ENCODE assay signal across 12 cellular contexts in genomic region chr1:185568155-185569123, GRCh38.
DNase-seq lines count a peak whose midpoint lies in the region; ATAC-seq lines count a peak whose summit lies in the region.
"Had no signal": no experiment of that assay in that cellular context is flagged by ENCODE, and none has a peak within 500 bp of the region (broad histone marks: within the 10 kb centered on the region; RNA-seq: fewer than 3 reads in every experiment).

No MANE protein-coding gene starts in this region.

- H3K4me3 ChIP-seq in HAP-1: no peak overlapping the region

- DNase-seq in EH (ENCODE audit: low read depth): peak; percentile 54
- peak; percentile 36 for DNase-seq in HT1080 (ENCODE audit: low read depth)
- DNase-seq in activated CD4-positive, alpha-beta memory T cell treated with anti-CD3 and anti-CD28 coated beads for 36 hours: no peak
- DNase-seq in naive B cell: no peak
- DNase-seq in HAP-1 (ENCODE audit: low spot score in 2 of 2): no peak
- no peak for DNase-seq in dermis blood vessel endothelial cell
- DNase-seq: activated effector memory CD4-positive, alpha-beta T cell treated with anti-CD3 and anti-CD28 coated beads, Interleukin-2, amount 50 U/mL, for 16 hours; NCI-H2029 treated with DMSO at 0.1 percent for 48 hours; stimulated activated CD4-positive, alpha-beta T cell treated with anti-CD3 and anti-CD28 coated beads, Interleukin-12 subunit alpha, Interleukin-12 subunit beta, amount 100 ng/mL, for 4 hours had no signal

- H3K4me3 Mint-ChIP-seq in activated CD4-positive, alpha-beta memory T cell treated with anti-CD3 and anti-CD28 coated beads for 36 hours: no peak overlapping the region
- no peak overlapping the region for H3K4me3 Mint-ChIP-seq in naive B cell
- H3K4me3 Mint-ChIP-seq: neural crest cell had no signal

- no peaks in the 10 kb centered on the region for H3K27me3 ChIP-seq in HAP-1 (ENCODE audit: low read depth)

- H3K27ac Mint-ChIP-seq in activated CD4-positive, alpha-beta memory T cell treated with anti-CD3 and anti-CD28 coated beads for 36 hours: peak overlapping the region; percentile 34
- peak overlapping the region; percentile 20 to 99 (median 91) for H3K27ac Mint-ChIP-seq in naive B cell

- H3K4me1 Mint-ChIP-seq in activated CD4-positive, alpha-beta memory T cell treated with anti-CD3 and anti-CD28 coated beads for 36 hours (ENCODE audit: low read depth): peaks cover 56% of the 10 kb centered on the region
- peaks cover 19 to 32% (median 30%) of the 10 kb centered on the region in 3 donors for H3K4me1 Mint-ChIP-seq in naive B cell
- H3K4me1 Mint-ChIP-seq: neural crest cell had no signal

- ATAC-seq in naive B cell (ENCODE audit: low read depth in 2 of 2) (no peak), GM19324 (IDR thresholded peaks at IDR 0.05; ENCODE audit: low FRiP score, unreplicated experiment) (no peak), HG02981 (IDR thresholded peaks at IDR 0.05; ENCODE audit: unreplicated experiment) (no peak)

- H3K27me3 Mint-ChIP-seq in activated CD4-positive, alpha-beta memory T cell treated with anti-CD3 and anti-CD28 coated beads for 36 hours: no peaks in the 10 kb centered on the region
- no peaks in the 10 kb centered on the region for H3K27me3 Mint-ChIP-seq in naive B cell

- CTCF ChIA-PET in activated CD4-positive, alpha-beta memory T cell treated with anti-CD3 and anti-CD28 coated beads for 36 hours (lab: Charles Lee): interaction anchor here (0.7 to 2.0 kb wide), 2 partner anchors 28 to 112 kb away, joined by 3 to 8 read pairs; no protein-coding TSS in a partner anchor

- POLR2A ChIA-PET in activated CD4-positive, alpha-beta memory T cell treated with anti-CD3 and anti-CD28 coated beads for 36 hours (lab: Charles Lee): interaction anchor here (1.6 kb wide), 1 partner anchor 255 kb away, joined by 3 read pairs; no protein-coding TSS in a partner anchor

- no peaks in the 10 kb centered on the region for H3K4me1 ChIP-seq in HAP-1

- H3K36me3 Mint-ChIP-seq in activated CD4-positive, alpha-beta memory T cell treated with anti-CD3 and anti-CD28 coated beads for 36 hours: peaks cover 1% of the 10 kb centered on the region
- H3K36me3 Mint-ChIP-seq in naive B cell: no peaks in the 10 kb centered on the region

- H3K9me3 ChIP-seq in HAP-1: no peaks in the 10 kb centered on the region

- H3K9me3 Mint-ChIP-seq in activated CD4-positive, alpha-beta memory T cell treated with anti-CD3 and anti-CD28 coated beads for 36 hours: no peaks in the 10 kb centered on the region
- peaks cover 0 to 2% (median 0%) of the 10 kb centered on the region in 7 donors for H3K9me3 Mint-ChIP-seq in naive B cell

- intact Hi-C loops in activated CD4-positive, alpha-beta memory T cell treated with anti-CD3 and anti-CD28 coated beads for 36 hours (cut with micrococcal nuclease): loop anchor here (1.0 to 5.0 kb wide), 7 partner anchors 8 to 816 kb away; partner anchors contain the start of genes EDEM3 and IVNS1ABP

- in situ Hi-C loops in HAP-1 (cut with MboI; ENCODE audit: low sequenced_read_pairs): no loop called here

- no peaks in the 10 kb centered on the region; the same call in 1 of the 2 replicates for H3K36me3 ChIP-seq in HAP-1 (replicated peaks)

Comparison
In these comparisons a context has a peak if more than half of its experiments do, and no peak if none do; other contexts are left out.
1. DNase-seq: peak in EH (single experiment) and HT1080 (single experiment); none in activated CD4-positive, alpha-beta memory T cell treated with anti-CD3 and anti-CD28 coated beads for 36 hours (single experiment), naive B cell (single experiment), HAP-1 (0 of 2) and dermis blood vessel endothelial cell (single experiment).